ENCODE assay signal across 27 cellular contexts in genomic region chr1:59457786-59458185, GRCh38.
DNase-seq lines count a peak whose midpoint lies in the region; ATAC-seq, FAIRE-seq and TF ChIP-seq lines count a peak whose summit lies in the region.
"Had no signal": no experiment of that assay in that cellular context is flagged by ENCODE, and none has a peak within 500 bp of the region (broad histone marks: within the 10 kb centered on the region; RNA-seq: fewer than 3 reads in every experiment).

No MANE protein-coding gene starts in this region.

- POLR2A ChIA-PET in naive thymus-derived CD8-positive, alpha-beta T cell (lab: Charles Lee), result no interaction called here

- H3K27ac Mint-ChIP-seq in naive thymus-derived CD8-positive, alpha-beta T cell, result no peak overlapping the region
- H3K27ac Mint-ChIP-seq: CD14-positive monocyte; CD4-positive, alpha-beta memory T cell; CD4-positive, CD25-positive, alpha-beta regulatory T cell; CD8-positive, alpha-beta memory T cell had no signal

- DNase-seq in right lobe of liver (no peak), G401 (ENCODE audit: low spot score) (no peak), HT-29 (ENCODE audit: low spot score) (no peak)
- DNase-seq in naive thymus-derived CD8-positive, alpha-beta T cell, result no peak
- DNase-seq: 8988T; ACHN; BE2C; C1 segment of cervical spinal cord; CD4-positive, alpha-beta memory T cell; CD4-positive, CD25-positive, alpha-beta regulatory T cell; CD8-positive, alpha-beta memory T cell; COR-L47; DMS 273 treated with DMSO at 0.1 percent for 48 hours; DMS153; DMS53; DMS79; DND-41; EL; GF-D8 had no signal

- H3K27ac ChIP-seq in VCaP, result peak overlapping the region; percentile 65
- H3K27ac ChIP-seq in right lobe of liver, result peak overlapping the region in 1 of 3 donors; percentile 13
- H3K27ac ChIP-seq: BLaER1 had no signal

- H3K4me1 Mint-ChIP-seq in naive thymus-derived CD8-positive, alpha-beta T cell, result no peaks in the 10 kb centered on the region
- H3K4me1 Mint-ChIP-seq: CD4-positive, alpha-beta memory T cell; CD8-positive, alpha-beta memory T cell had no signal

- intact Hi-C loops in right lobe of liver (cut with DNase I), result no loop called here

- no peak for TF ChIP-seq CTCF in VCaP (conservative IDR thresholded peaks at IDR 0.05)
- no peak for TF ChIP-seq CTCF in right lobe of liver (IDR thresholded peaks at IDR 0.05)

- peak; percentile 68 to 88 (median 72) for ATAC-seq in right lobe of liver
- no peak for ATAC-seq in naive thymus-derived CD8-positive, alpha-beta T cell

- H3K36me3 Mint-ChIP-seq in naive thymus-derived CD8-positive, alpha-beta T cell, result peaks cover 12 to 38% (median 18%) of the 10 kb centered on the region in 3 donors
- H3K36me3 Mint-ChIP-seq: CD14-positive monocyte had no signal

- H3K27me3 ChIP-seq in right lobe of liver, result no peaks in the 10 kb centered on the region
- H3K27me3 ChIP-seq: BE2C, BLaER1 had no signal

- peaks cover 0 to 14% (median 0%) of the 10 kb centered on the region in 4 donors for H3K4me1 ChIP-seq in right lobe of liver
- H3K4me1 ChIP-seq: BE2C, BLaER1 had no signal

- peaks cover 3 to 23% (median 11%) of the 10 kb centered on the region in 9 donors for H3K9me3 Mint-ChIP-seq in naive thymus-derived CD8-positive, alpha-beta T cell

- in situ Hi-C loops in G401 (cut with HindIII; ENCODE audit: low sequenced_read_pairs), result no loop called here

- H3K4me3 Mint-ChIP-seq in naive thymus-derived CD8-positive, alpha-beta T cell, result no peak overlapping the region
- H3K4me3 Mint-ChIP-seq: CD14-positive monocyte; CD4-positive, alpha-beta memory T cell; CD4-positive, CD25-positive, alpha-beta regulatory T cell; CD8-positive, alpha-beta memory T cell had no signal

- TF ChIP-seq POLR2A in right lobe of liver (IDR thresholded peaks at IDR 0.05), result no peak

- no peaks in the 10 kb centered on the region for H3K9me3 ChIP-seq in right lobe of liver
- H3K9me3 ChIP-seq: BE2C had no signal

- H3K4me3 ChIP-seq in right lobe of liver, result no peak overlapping the region
- H3K4me3 ChIP-seq: BLaER1 had no signal

- H3K27me3 Mint-ChIP-seq in naive thymus-derived CD8-positive, alpha-beta T cell, result no peaks in the 10 kb centered on the region
- H3K27me3 Mint-ChIP-seq: CD4-positive, CD25-positive, alpha-beta regulatory T cell; CD8-positive, alpha-beta memory T cell had no signal

- 37% methylated on average over 2 of the region's 2 CpGs for WGBS in right lobe of liver (ENCODE audit: insufficient coverage, low coverage, low lambda C conversion rate, missing lambda C conversion rate)

- peak; percentile 49 for FAIRE-seq in islet of Langerhans (lab: Jason Lieb, UNC)
- FAIRE-seq: A204.1, G401.6, GM12891, GM19239 had no signal

- H3K36me3 ChIP-seq in right lobe of liver, result no peaks in the 10 kb centered on the region
- H3K36me3 ChIP-seq: BE2C, BLaER1 had no signal

Comparison
In these comparisons a context has a peak if more than half of its experiments do, and no peak if none do; other contexts are left out.
1. ATAC-seq: peak in right lobe of liver (4 of 4); none in naive thymus-derived CD8-positive, alpha-beta T cell (0 of 2).